ENCODE assay signal across 1 cellular context in the genomic region with DNA sequence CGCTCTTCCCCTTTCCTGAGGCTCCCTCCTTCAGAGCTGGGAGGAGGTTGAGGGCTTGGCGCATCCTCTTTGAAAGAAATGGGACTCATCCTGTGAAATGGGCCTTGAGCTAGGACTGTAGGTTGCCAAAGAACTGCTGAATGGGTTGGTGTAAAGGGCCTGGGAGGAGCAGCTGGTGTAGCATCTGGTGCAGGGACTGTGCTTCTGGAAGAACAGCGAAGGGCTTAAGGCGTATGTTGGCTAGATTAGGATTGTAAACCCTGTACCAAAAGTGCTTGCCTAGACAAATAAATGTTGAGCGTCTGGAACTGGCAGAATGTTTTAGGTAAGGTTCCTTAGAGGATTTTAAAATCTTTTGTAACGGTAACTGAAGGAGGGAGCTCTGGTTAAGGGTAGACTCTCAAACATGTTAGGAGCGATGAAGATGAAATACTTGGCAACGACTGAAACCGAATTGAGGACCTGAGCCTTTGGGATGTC.
TF ChIP-seq lines count a peak whose summit lies in the region.

No MANE protein-coding gene starts in this region.

TF ChIP-seq in GM12878, 131 proteins besides CTCF, POLR2A, EP300 and RAD21:
- TF ChIP-seq ZNF622 (IDR thresholded peaks at IDR 0.05) (no peak), ZSCAN29 (IDR thresholded peaks at IDR 0.05) (no peak), HDAC6 (IDR thresholded peaks at IDR 0.05; ENCODE audit: unreplicated experiment) (no peak), TCF12 (IDR thresholded peaks at IDR 0.05; ENCODE audit: low read depth, low read length) (0 out of 2 replicates have a peak, but pooled peaks have one; percentile 32), ZZZ3 (IDR thresholded peaks at IDR 0.05; ENCODE audit: control insufficient read depth, insufficient read length, low read depth) (no peak), EED (IDR thresholded peaks at IDR 0.05; ENCODE audit: low read depth) (peak; percentile 14; the same call in 1 of the 2 replicates), JUND (IDR thresholded peaks at IDR 0.05; ENCODE audit: low read depth, low read length) (no peak), POLR2AphosphoS2 (IDR thresholded peaks at IDR 0.05; ENCODE audit: low read depth, low read length) (no peak), ZBED1 (IDR thresholded peaks at IDR 0.05; ENCODE audit: borderline replicate concordance) (0 out of 2 replicates have a peak, but pooled peaks have one; percentile 13), FOS (IDR thresholded peaks at IDR 0.05; ENCODE audit: borderline replicate concordance, extremely low read depth, insufficient read length) (no peak), MEF2B (IDR thresholded peaks at IDR 0.05; ENCODE audit: partially characterized antibody, poor library complexity, severe bottlenecking) (peak; percentile 3), ZNF274 (IDR thresholded peaks at IDR 0.05; ENCODE audit: insufficient read depth, insufficient read length) (no peak)
- TF ChIP-seq, protein P1, sequence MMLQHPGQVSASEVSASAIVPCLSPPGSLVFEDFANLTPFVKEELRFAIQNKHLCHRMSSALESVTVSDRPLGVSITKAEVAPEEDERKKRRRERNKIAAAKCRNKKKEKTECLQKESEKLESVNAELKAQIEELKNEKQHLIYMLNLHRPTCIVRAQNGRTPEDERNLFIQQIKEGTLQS (IDR thresholded peaks at IDR 0.05; ENCODE audit: borderline replicate concordance, extremely low read depth, low read depth, low read length): no peak
TF ChIP-seq in GM12878: peak in this region for 4.
